Comparison of ENCODE assay signal across 8 cellular contexts in the genomic region with DNA sequence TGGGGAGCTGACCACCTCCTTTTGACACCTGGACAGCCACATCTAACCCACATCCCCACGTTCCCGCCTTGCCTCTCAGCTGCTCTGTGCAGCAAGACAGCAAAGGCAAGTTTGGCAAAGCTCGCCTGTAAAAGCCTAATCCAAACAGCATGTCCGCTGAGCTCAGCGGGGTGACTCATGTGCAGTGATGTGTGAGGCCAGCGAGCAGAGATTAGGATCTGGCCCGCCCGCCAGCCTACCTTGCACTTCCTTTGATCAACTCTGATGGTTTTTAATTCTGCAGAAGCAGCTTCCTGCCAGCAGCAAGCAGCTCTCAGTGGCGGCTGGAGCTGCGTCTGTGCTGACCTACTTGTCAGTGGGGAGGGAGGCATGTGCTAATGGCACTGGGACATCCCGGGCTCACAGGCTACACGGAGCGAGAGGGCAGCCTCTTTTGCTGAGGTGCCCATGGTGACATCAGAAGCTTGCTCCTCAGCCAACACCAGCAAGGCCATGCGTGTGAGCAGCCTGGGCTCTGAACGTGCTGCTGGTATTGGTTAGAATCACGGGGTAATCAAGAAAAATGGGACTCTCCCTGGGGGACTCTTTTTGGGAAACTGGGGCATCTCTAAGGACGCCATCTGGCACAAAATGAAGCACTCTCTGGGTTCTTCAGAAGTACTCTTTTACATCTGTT.
DNase-seq lines count a peak whose midpoint lies in the region; ATAC-seq and TF ChIP-seq lines count a peak whose summit lies in the region.

No MANE protein-coding gene starts in this region.

- peak; percentile 64 for ATAC-seq in GM18519 (IDR thresholded peaks at IDR 0.05; ENCODE audit: low FRiP score, unreplicated experiment)
- peak; percentile 65 for ATAC-seq in HG03045 (IDR thresholded peaks at IDR 0.05; ENCODE audit: unreplicated experiment)

- peak; percentile 88 for DNase-seq in NCI-H2196 (lab: John Stamatoyannopoulos, UW; ENCODE audit: unreplicated experiment)
- DNase-seq in activated CD4-positive, CD25-positive, alpha-beta regulatory T cell treated with anti-CD3 and anti-CD28 coated beads, Interleukin-2, amount 50 U/mL, for 72 hours, result peak; percentile 83
- peak; percentile 97 for DNase-seq in cerebellar cortex (ENCODE audit: low spot score)
- DNase-seq in left kidney (ENCODE audit: low read depth, low spot score), result peak; percentile 95
- peak; percentile 88 for DNase-seq in stimulated activated CD4-positive, alpha-beta T cell treated with anti-CD3 and anti-CD28 coated beads, Interleukin-1b, Interleukin-23, amount 100 ng/mL, for 48 hours

- peak overlapping the region; percentile 69 for H3K27ac ChIP-seq in 22Rv1

- TF ChIP-seq CTCF in 22Rv1 (IDR thresholded peaks at IDR 0.05), result no peak

Comparison
In these comparisons a context has a peak if more than half of its experiments do, and no peak if none do; other contexts are left out.
1. Peak in every context shown above with its lines: DNase-seq, ATAC-seq and H3K27ac ChIP-seq.